ENCODE assay signal across 1 cellular context in the genomic region with DNA sequence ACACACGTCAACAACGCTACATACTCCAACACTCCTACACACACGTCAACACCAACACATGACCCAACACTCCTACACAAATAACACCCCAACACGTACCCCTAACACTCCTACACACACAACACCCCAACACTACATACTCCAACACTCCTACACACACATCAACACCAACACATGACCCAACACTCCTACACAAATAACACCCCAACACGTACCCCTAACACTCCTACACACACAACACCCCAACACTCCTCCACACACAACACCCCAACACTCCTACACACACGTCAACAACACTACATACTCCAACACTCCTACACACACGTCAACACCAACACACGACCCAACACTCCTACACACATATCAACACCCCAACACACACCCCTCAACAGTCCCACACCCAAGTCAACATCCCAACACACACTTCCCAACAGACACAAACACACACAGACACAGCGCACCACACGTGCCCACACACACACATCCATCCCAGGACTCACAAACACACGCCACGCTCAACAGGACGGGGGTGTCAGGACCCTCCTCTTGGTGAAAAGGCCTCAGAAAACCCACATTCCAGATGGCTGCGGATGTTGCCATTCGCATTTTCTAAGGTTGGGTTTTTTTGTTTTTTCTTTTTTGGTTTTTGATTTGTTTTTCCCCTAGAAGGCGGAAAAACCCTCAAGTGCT.
TF ChIP-seq lines count a peak whose summit lies in the region.

No MANE protein-coding gene starts in this region.

TF ChIP-seq in HEK293, 187 proteins besides CTCF, POLR2A, EP300 and RAD21 (continued from another document):
- no peak for TF ChIP-seq ZNF692 (tag by site-specific recombination; IDR thresholded peaks at IDR 0.05)
- no peak for TF ChIP-seq SP7 (tag by site-specific recombination; IDR thresholded peaks at IDR 0.05)
- TF ChIP-seq ZNF645 (tag by site-specific recombination; IDR thresholded peaks at IDR 0.05) = no peak
- TF ChIP-seq MZF1 (tag by site-specific recombination; IDR thresholded peaks at IDR 0.05; ENCODE audit: borderline replicate concordance) = no peak
- TF ChIP-seq ZNF544 (tag by site-specific recombination; IDR thresholded peaks at IDR 0.05) = no peak
- peak; percentile 85 for TF ChIP-seq ZFP3 (tag by site-specific recombination; IDR thresholded peaks at IDR 0.05; ENCODE audit: low read depth)
- no peak for TF ChIP-seq ZBTB8A (tag by site-specific recombination; IDR thresholded peaks at IDR 0.05)
- TF ChIP-seq, protein P1, sequence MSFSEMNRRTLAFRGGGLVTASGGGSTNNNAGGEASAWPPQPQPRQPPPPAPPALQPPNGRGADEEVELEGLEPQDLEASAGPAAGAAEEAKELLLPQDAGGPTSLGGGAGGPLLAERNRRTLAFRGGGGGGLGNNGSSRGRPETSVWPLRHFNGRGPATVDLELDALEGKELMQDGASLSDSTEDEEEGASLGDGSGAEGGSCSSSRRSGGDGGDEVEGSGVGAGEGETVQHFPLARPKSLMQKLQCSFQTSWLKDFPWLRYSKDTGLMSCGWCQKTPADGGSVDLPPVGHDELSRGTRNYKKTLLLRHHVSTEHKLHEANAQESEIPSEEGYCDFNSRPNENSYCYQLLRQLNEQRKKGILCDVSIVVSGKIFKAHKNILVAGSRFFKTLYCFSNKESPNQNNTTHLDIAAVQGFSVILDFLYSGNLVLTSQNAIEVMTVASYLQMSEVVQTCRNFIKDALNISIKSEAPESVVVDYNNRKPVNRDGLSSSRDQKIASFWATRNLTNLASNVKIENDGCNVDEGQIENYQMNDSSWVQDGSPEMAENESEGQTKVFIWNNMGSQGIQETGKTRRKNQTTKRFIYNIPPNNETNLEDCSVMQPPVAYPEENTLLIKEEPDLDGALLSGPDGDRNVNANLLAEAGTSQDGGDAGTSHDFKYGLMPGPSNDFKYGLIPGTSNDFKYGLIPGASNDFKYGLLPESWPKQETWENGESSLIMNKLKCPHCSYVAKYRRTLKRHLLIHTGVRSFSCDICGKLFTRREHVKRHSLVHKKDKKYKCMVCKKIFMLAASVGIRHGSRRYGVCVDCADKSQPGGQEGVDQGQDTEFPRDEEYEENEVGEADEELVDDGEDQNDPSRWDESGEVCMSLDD (tag by site-specific recombination; IDR thresholded peaks at IDR 0.05) = peak; percentile 73
- TF ChIP-seq ZNF530 (tag by site-specific recombination; IDR thresholded peaks at IDR 0.05; ENCODE audit: low read depth) = no peak
- peak; percentile 97 for TF ChIP-seq ZFHX2 (tag by site-specific recombination; conservative IDR thresholded peaks at IDR 0.05)
- no peak for TF ChIP-seq BCL6B (tag by site-specific recombination; IDR thresholded peaks at IDR 0.05)
- TF ChIP-seq ZNF660 (tag by site-specific recombination; IDR thresholded peaks at IDR 0.05) = no peak
- no peak for TF ChIP-seq ZNF585B (tag by site-specific recombination; IDR thresholded peaks at IDR 0.05)
- TF ChIP-seq EGR2 (tag by site-specific recombination; IDR thresholded peaks at IDR 0.05; ENCODE audit: low read depth) = peak; percentile 97
- TF ChIP-seq ZNF561 (tag by site-specific recombination; IDR thresholded peaks at IDR 0.05; ENCODE audit: borderline replicate concordance) = no peak
- TF ChIP-seq IKZF3 (tag by site-specific recombination; IDR thresholded peaks at IDR 0.05) = no peak
